In the genomic region with DNA sequence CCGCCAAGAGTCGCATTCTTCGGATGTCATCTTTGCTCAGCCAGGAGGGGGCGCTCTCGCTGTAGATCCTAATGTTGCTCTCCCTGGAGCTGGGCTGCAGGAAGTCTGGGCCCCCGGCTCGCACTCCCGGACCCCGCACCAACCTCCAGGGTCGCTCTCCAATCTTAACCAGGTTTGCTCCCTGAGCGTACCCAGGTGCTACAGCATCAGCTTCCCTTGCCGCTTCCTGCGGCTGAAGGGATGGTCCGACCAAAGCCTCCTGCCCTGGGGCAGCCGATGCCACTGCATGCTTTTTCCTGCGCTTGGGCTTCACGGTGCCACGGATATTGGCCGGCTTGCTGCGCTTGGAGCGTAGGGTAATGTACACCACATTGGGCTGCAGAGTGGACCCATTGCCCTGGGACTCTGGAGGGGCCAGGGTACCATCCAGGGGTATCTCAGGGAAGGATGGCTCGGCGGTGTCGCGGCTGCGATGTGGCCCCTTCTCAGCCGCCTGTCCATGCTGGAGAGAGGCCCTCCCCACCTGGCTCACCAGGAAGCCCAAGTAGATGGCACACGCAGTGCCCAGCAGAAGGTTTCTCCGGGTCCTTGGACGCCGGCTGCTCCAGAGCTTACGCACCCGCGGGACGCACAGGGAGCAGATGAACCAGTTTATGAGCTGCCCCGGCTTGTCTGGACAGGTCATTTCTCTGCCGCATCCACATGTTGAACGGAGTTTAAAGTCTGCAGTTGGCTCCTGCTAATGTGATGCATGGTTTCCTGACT, we compare ENCODE assay signal across 8 cellular contexts. TPM values are rescaled to one million over a fixed set of nuclear protein-coding genes. Genes with fewer than 3 reads are reported as not detected.
A peak's percentile ranks its signal among the peaks of the same experiment; 100 is the strongest.
DNase-seq lines count a peak whose midpoint lies in the region; ATAC-seq and TF ChIP-seq lines count a peak whose summit lies in the region.

No MANE protein-coding gene starts in this region.

- ATAC-seq in GM19023 (IDR thresholded peaks at IDR 0.05; ENCODE audit: unreplicated experiment) = no peak

- WGBS in urinary bladder = 44% methylated on average over 38 of the region's 38 CpGs

- peak; percentile 65 for TF ChIP-seq CTCF in GM12872 (IDR thresholded peaks at IDR 0.05; ENCODE audit: insufficient read depth, low read depth, low read length)
- TF ChIP-seq CTCF in choroid plexus epithelial cell (conservative IDR thresholded peaks at IDR 0.05; ENCODE audit: low read depth, low read length) = peak; percentile 55

- peaks cover 1% of the 10 kb centered on the region for H3K4me1 ChIP-seq in urinary bladder (ENCODE audit: insufficient read depth)

- DNase-seq in LHCN-M2 (ENCODE audit: low read depth) = peak; percentile 84
- peak; percentile 53 for DNase-seq in choroid plexus epithelial cell (ENCODE audit: low read depth)
- peak; percentile 92 for DNase-seq in mesenteric fat pad (ENCODE audit: low spot score)
- DNase-seq in activated gamma-delta T cell (lab: John Stamatoyannopoulos, UW) = no peak
- no peak for DNase-seq in NCI-H510A treated with DMSO at 0.1 percent for 48 hours (lab: John Stamatoyannopoulos, UW)

- H3K36me3 ChIP-seq in urinary bladder (ENCODE audit: insufficient read depth) = no peaks in the 10 kb centered on the region

- H3K4me3 ChIP-seq in choroid plexus epithelial cell (ENCODE audit: low read depth, low read length) (peak overlapping the region; percentile 59), urinary bladder (ENCODE audit: low read depth, low read length) (peak overlapping the region; percentile 36)

- H3K27ac ChIP-seq in urinary bladder (ENCODE audit: low read depth) = peak overlapping the region; percentile 24

RNA-seq across cellular contexts. Expression of a gene that starts 2.0 kb away (rescaled TPM):
- total RNA-seq in LHCN-M2 (2014; rRNA removed) (54.4 and 60.4 TPM in 2 replicates), mesenteric fat pad (81.6 TPM), urinary bladder (155 TPM)
- polyA plus RNA-seq in LHCN-M2 (2012) = 19.6 TPM
- polyA plus RNA-seq in urinary bladder = 26.1 TPM

RNA-seq across cellular contexts. Expression of a gene that starts 39.4 kb away (rescaled TPM):
- total RNA-seq in LHCN-M2 (2014; rRNA removed) (6.2 and 7.9 TPM in 2 replicates), mesenteric fat pad (7.9 TPM), urinary bladder (30.3 TPM)
- polyA plus RNA-seq in LHCN-M2 (2012) = 1.7 TPM
- 2.1 TPM for polyA plus RNA-seq in urinary bladder

Comparison
In these comparisons a context has a peak if more than half of its experiments do, and no peak if none do; other contexts are left out.
1. DNase-seq: peak in LHCN-M2 (single experiment), choroid plexus epithelial cell (single experiment) and mesenteric fat pad (single experiment); none in activated gamma-delta T cell (single experiment) and NCI-H510A treated with DMSO at 0.1 percent for 48 hours (single experiment).